13 cellular contexts compared by ENCODE assay signal in the genomic region with DNA sequence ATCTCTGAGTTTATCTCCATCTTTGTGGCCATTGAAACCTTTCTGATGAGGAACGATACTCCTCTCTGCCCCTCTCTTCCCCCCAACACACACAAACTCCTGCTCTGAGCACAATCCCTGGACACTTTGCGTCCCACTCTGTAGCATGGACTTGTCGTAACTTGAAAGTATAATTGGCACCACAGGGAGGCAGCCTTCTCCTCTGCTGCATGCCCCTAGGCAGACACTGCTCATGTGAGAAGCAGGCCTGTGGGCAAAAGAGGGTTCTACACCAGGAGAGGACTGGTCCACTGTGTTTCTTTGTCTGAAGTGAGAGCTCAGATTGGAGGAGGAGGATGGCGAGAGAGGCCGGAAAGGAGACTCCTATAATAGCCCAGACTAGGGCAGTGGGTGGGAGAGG. TPM values are rescaled to one million over a fixed set of nuclear protein-coding genes. Genes with fewer than 3 reads are reported as not detected.
DNase-seq lines count a peak whose midpoint lies in the region; TF ChIP-seq lines count a peak whose summit lies in the region.
"Had no signal": no experiment of that assay in that cellular context is flagged by ENCODE, and none has a peak within 500 bp of the region (broad histone marks: within the 10 kb centered on the region; RNA-seq: fewer than 3 reads in every experiment).

No MANE protein-coding gene starts in this region.

- H3K4me1 ChIP-seq in BE2C, result no peaks in the 10 kb centered on the region; the same call in 1 of the 2 replicates

- H3K4me3 Mint-ChIP-seq in glutamatergic neuron (ENCODE audit: unreplicated experiment), result no peak overlapping the region
- no peak overlapping the region for H3K4me3 Mint-ChIP-seq in osteocyte (ENCODE audit: unreplicated experiment)
- H3K4me3 Mint-ChIP-seq: stimulated activated naive B cell treated with anti-CD40 and anti-IgM and Interleukin-4, amounts not matched to agents 10 μg/mL and 1 μg/mL and 100 μg/mL, for 72 hours had no signal

- H3K27me3 Mint-ChIP-seq in glutamatergic neuron (ENCODE audit: unreplicated experiment) (peaks cover 12% of the 10 kb centered on the region), osteocyte (ENCODE audit: unreplicated experiment) (peaks cover 14% of the 10 kb centered on the region)

- no peaks in the 10 kb centered on the region for H3K9me3 ChIP-seq in BE2C

- H3K27ac Mint-ChIP-seq in glutamatergic neuron (ENCODE audit: unreplicated experiment) (peak overlapping the region; percentile 43), osteocyte (ENCODE audit: unreplicated experiment) (no peak overlapping the region)
- H3K27ac Mint-ChIP-seq: activated naive CD4-positive, alpha-beta T cell treated with anti-CD3 and anti-CD28 coated beads, Interleukin-2, amount 50 U/mL, for 72 hours had no signal

- peaks cover 2% of the 10 kb centered on the region for H3K9me3 Mint-ChIP-seq in glutamatergic neuron (ENCODE audit: unreplicated experiment)
- H3K9me3 Mint-ChIP-seq in osteocyte (ENCODE audit: unreplicated experiment), result no peaks in the 10 kb centered on the region
- H3K9me3 Mint-ChIP-seq: activated naive CD4-positive, alpha-beta T cell treated with anti-CD3 and anti-CD28 coated beads, Interleukin-2, amount 50 U/mL, for 72 hours; stimulated activated naive B cell treated with anti-CD40 and anti-IgM and Interleukin-4, amounts not matched to agents 10 μg/mL and 1 μg/mL and 100 μg/mL, for 72 hours had no signal

- in situ Hi-C loops in GM13977 (cut with MboI; ENCODE audit: low pct_unique_long_range_greater_than_20kb, low sequenced_read_pairs, unreplicated experiment), result no loop called here

- H3K27me3 ChIP-seq in BE2C, result no peaks in the 10 kb centered on the region

- H3K36me3 Mint-ChIP-seq in glutamatergic neuron (ENCODE audit: unreplicated experiment) (no peaks in the 10 kb centered on the region), osteocyte (ENCODE audit: unreplicated experiment) (no peaks in the 10 kb centered on the region)

- DNase-seq in BE2C (peak; percentile 15), RPMI8226 (peak; percentile 49), glutamatergic neuron (no peak), osteocyte (ENCODE audit: extremely low spot score, unreplicated experiment) (no peak), GM13977 (ENCODE audit: low spot score) (no peak)
- no peak for DNase-seq in stimulated activated naive CD4-positive, alpha-beta T cell (lab: John Stamatoyannopoulos, UW)
- no peak for DNase-seq in activated effector memory CD4-positive, alpha-beta T cell treated with anti-CD3 and anti-CD28 coated beads, Interleukin-2, amount 50 U/mL, for 16 hours
- DNase-seq: activated CD4-positive, CD25-positive, alpha-beta regulatory T cell treated with anti-CD3 and anti-CD28 coated beads, Interleukin-2, amount 50 U/mL, for 72 hours; NCI-H1694 treated with DMSO at 0.1 percent for 48 hours; stimulated activated naive B cell treated with anti-CD40 and anti-IgM and Interleukin-4, amounts not matched to agents 10 μg/mL and 1 μg/mL and 100 μg/mL, for 72 hours had no signal

- H3K4me3 ChIP-seq in BE2C (ENCODE audit: low read depth, low read length), result no peak overlapping the region

- H3K36me3 ChIP-seq in BE2C, result no peaks in the 10 kb centered on the region

- H3K4me1 Mint-ChIP-seq in glutamatergic neuron (ENCODE audit: low read depth, unreplicated experiment), result peaks cover 31% of the 10 kb centered on the region
- peaks cover 12% of the 10 kb centered on the region for H3K4me1 Mint-ChIP-seq in osteocyte (ENCODE audit: unreplicated experiment)

- TF ChIP-seq CTCF in BE2C (IDR thresholded peaks at IDR 0.05; ENCODE audit: low read depth, low read length), result peak; percentile 22; the same call in 1 of the 2 replicates
- TF ChIP-seq CTCF in GM12874 (IDR thresholded peaks at IDR 0.05; ENCODE audit: insufficient read depth, low read depth, low read length), result peak; percentile 7; the same call in 1 of the 2 replicates
- TF ChIP-seq CTCF in glutamatergic neuron (IDR thresholded peaks at IDR 0.05; ENCODE audit: partially characterized antibody, unreplicated experiment), result no peak
- TF ChIP-seq CTCF in osteocyte (IDR thresholded peaks at IDR 0.05), result no peak
- no peak for TF ChIP-seq CTCF in GM13977 (IDR thresholded peaks at IDR 0.05; ENCODE audit: extremely low read depth, insufficient read depth, missing control alignments)

RNA-seq across cellular contexts. Expression of gene PARS2, which starts 3.8 kb away (rescaled TPM):
- polyA plus RNA-seq in BE2C (2012; ENCODE audit: insufficient read depth, insufficient read length, low read depth), result 17.2 TPM
- 4.2 TPM for total RNA-seq in glutamatergic neuron (ENCODE audit: unreplicated experiment)
- total RNA-seq in osteocyte, result 4.4 and 5.5 TPM in 2 replicates

RNA-seq across cellular contexts. Expression of gene TTC22, which starts 33.0 kb away (rescaled TPM):
- polyA plus RNA-seq in BE2C (2012; ENCODE audit: insufficient read depth, insufficient read length, low read depth), result not detected
- total RNA-seq in glutamatergic neuron (ENCODE audit: unreplicated experiment) (not detected), osteocyte (not detected in 2 replicates)
- total RNA-seq: myocyte had no signal

RNA-seq across cellular contexts. Expression of gene TTC4, which starts 52.4 kb away (rescaled TPM):
- 32.3 TPM for polyA plus RNA-seq in BE2C (2012; ENCODE audit: insufficient read depth, insufficient read length, low read depth)
- total RNA-seq in glutamatergic neuron (ENCODE audit: unreplicated experiment), result 14.3 TPM
- 14.4 and 16.6 TPM in 2 replicates for total RNA-seq in osteocyte

Comparison
In these comparisons a context has a peak if more than half of its experiments do, and no peak if none do; other contexts are left out.
1. DNase-seq: peak in BE2C (single experiment) and RPMI8226 (single experiment); none in glutamatergic neuron (single experiment), stimulated activated naive CD4-positive, alpha-beta T cell (0 of 6), activated effector memory CD4-positive, alpha-beta T cell treated with anti-CD3 and anti-CD28 coated beads, Interleukin-2, amount 50 U/mL, for 16 hours (single experiment), osteocyte (single experiment) and GM13977 (single experiment).
2. CTCF ChIP-seq: peak in BE2C (single experiment) and GM12874 (single experiment); none in glutamatergic neuron (single experiment), osteocyte (single experiment) and GM13977 (single experiment).